In genomic region chr11:10298342-10298741, GRCh38 we compare ENCODE assay signal across 1 cellular context.
TF ChIP-seq lines count a peak whose summit lies in the region.

No MANE protein-coding gene starts in this region.

TF ChIP-seq in GM12878, 131 proteins besides CTCF, POLR2A, EP300 and RAD21 (continued from another document and continues in another):
- TF ChIP-seq ZBTB4 (CRISPR knock-in tag; IDR thresholded peaks at IDR 0.05) (no peak), CBX3 (IDR thresholded peaks at IDR 0.05; ENCODE audit: borderline replicate concordance, low read depth) (no peak), WRNIP1 (IDR thresholded peaks at IDR 0.05; ENCODE audit: borderline replicate concordance, low read depth, low read length) (no peak), SPI1 (IDR thresholded peaks at IDR 0.05; ENCODE audit: borderline replicate concordance, insufficient read depth, low read depth, low read length) (no peak), NFYA (IDR thresholded peaks at IDR 0.05; ENCODE audit: borderline replicate concordance, low read depth, low read length) (no peak), ZNF384 (IDR thresholded peaks at IDR 0.05; ENCODE audit: borderline replicate concordance, low read depth, low read length) (no peak; the same call in 1 of the 2 replicates), POLR2AphosphoS5 (IDR thresholded peaks at IDR 0.05; ENCODE audit: low read length) (no peak), EED (IDR thresholded peaks at IDR 0.05; ENCODE audit: low read depth) (peak; percentile 94), HCFC1 (IDR thresholded peaks at IDR 0.05; ENCODE audit: low read length) (no peak), ZBED1 (IDR thresholded peaks at IDR 0.05; ENCODE audit: borderline replicate concordance) (peak; percentile 89; the same call in 1 of the 2 replicates), ZNF274 (IDR thresholded peaks at IDR 0.05; ENCODE audit: insufficient read depth, insufficient read length) (no peak), ESRRA (IDR thresholded peaks at IDR 0.05; ENCODE audit: low read length) (no peak), POLR2AphosphoS2 (IDR thresholded peaks at IDR 0.05; ENCODE audit: low read depth, low read length) (no peak), HDAC2 (IDR thresholded peaks at IDR 0.05) (no peak), ATF2 (IDR thresholded peaks at IDR 0.05; ENCODE audit: low read length) (peak; percentile 86), NBN (IDR thresholded peaks at IDR 0.05) (peak; percentile 62), BCL3 (IDR thresholded peaks at IDR 0.05; ENCODE audit: borderline replicate concordance, insufficient read depth, low read depth, low read length, poor library complexity, severe bottlenecking) (peak; percentile 83), SMARCA5 (IDR thresholded peaks at IDR 0.05) (peak; percentile 49; the same call in 1 of the 2 replicates), TBL1XR1 (IDR thresholded peaks at IDR 0.05; ENCODE audit: low read depth, low read length) (peak; percentile 71; the same call in 1 of the 2 replicates), CREM (IDR thresholded peaks at IDR 0.05; ENCODE audit: low read depth) (peak; percentile 82; the same call in 1 of the 2 replicates), YY1 (IDR thresholded peaks at IDR 0.05; ENCODE audit: low read depth, low read length) (0 out of 2 replicates have a peak, but pooled peaks have one; percentile 54), KDM1A (IDR thresholded peaks at IDR 0.05; ENCODE audit: borderline replicate concordance) (no peak), SREBF2 (IDR thresholded peaks at IDR 0.05; ENCODE audit: low read length) (no peak), FOXM1 (IDR thresholded peaks at IDR 0.05; ENCODE audit: low read depth, low read length) (peak; percentile 76; the same call in 1 of the 2 replicates), E4F1 (IDR thresholded peaks at IDR 0.05; ENCODE audit: borderline replicate concordance, partially characterized antibody) (no peak), RUNX3 (IDR thresholded peaks at IDR 0.05; ENCODE audit: low read length) (peak; percentile 100), JUNB (IDR thresholded peaks at IDR 0.05) (peak; percentile 99), NFXL1 (IDR thresholded peaks at IDR 0.05; ENCODE audit: borderline replicate concordance) (no peak), TARDBP (IDR thresholded peaks at IDR 0.05; ENCODE audit: borderline replicate concordance) (no peak), KLF5 (IDR thresholded peaks at IDR 0.05; ENCODE audit: partially characterized antibody) (no peak), BCL11A (IDR thresholded peaks at IDR 0.05; ENCODE audit: low read depth, low read length) (peak; percentile 98), RFX5 (IDR thresholded peaks at IDR 0.05; ENCODE audit: low read depth, low read length) (no peak), POU2F2 (IDR thresholded peaks at IDR 0.05; ENCODE audit: borderline replicate concordance, low read depth, low read length) (peak; percentile 85; the same call in 2 of the 3 replicates), BRCA1 (IDR thresholded peaks at IDR 0.05; ENCODE audit: low read depth, low read length) (no peak), ASH2L (IDR thresholded peaks at IDR 0.05; ENCODE audit: borderline replicate concordance, low read depth) (no peak), PAX5 (IDR thresholded peaks at IDR 0.05; ENCODE audit: borderline replicate concordance, low read depth, low read length) (peak; percentile 98), SUZ12 (IDR thresholded peaks at IDR 0.05; ENCODE audit: unreplicated experiment) (no peak), JUND (IDR thresholded peaks at IDR 0.05; ENCODE audit: low read depth, low read length) (peak; percentile 96), NRF1 (conservative IDR thresholded peaks at IDR 0.05; ENCODE audit: low read depth, low read length) (no peak), RB1 (IDR thresholded peaks at IDR 0.05; ENCODE audit: borderline replicate concordance) (no peak), ZNF217 (IDR thresholded peaks at IDR 0.05) (peak; percentile 90)
- TF ChIP-seq, protein P1, sequence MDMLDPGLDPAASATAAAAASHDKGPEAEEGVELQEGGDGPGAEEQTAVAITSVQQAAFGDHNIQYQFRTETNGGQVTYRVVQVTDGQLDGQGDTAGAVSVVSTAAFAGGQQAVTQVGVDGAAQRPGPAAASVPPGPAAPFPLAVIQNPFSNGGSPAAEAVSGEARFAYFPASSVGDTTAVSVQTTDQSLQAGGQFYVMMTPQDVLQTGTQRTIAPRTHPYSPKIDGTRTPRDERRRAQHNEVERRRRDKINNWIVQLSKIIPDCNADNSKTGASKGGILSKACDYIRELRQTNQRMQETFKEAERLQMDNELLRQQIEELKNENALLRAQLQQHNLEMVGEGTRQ (IDR thresholded peaks at IDR 0.05; ENCODE audit: borderline replicate concordance, low read depth, low read length): no peak
- TF ChIP-seq, protein P2, sequence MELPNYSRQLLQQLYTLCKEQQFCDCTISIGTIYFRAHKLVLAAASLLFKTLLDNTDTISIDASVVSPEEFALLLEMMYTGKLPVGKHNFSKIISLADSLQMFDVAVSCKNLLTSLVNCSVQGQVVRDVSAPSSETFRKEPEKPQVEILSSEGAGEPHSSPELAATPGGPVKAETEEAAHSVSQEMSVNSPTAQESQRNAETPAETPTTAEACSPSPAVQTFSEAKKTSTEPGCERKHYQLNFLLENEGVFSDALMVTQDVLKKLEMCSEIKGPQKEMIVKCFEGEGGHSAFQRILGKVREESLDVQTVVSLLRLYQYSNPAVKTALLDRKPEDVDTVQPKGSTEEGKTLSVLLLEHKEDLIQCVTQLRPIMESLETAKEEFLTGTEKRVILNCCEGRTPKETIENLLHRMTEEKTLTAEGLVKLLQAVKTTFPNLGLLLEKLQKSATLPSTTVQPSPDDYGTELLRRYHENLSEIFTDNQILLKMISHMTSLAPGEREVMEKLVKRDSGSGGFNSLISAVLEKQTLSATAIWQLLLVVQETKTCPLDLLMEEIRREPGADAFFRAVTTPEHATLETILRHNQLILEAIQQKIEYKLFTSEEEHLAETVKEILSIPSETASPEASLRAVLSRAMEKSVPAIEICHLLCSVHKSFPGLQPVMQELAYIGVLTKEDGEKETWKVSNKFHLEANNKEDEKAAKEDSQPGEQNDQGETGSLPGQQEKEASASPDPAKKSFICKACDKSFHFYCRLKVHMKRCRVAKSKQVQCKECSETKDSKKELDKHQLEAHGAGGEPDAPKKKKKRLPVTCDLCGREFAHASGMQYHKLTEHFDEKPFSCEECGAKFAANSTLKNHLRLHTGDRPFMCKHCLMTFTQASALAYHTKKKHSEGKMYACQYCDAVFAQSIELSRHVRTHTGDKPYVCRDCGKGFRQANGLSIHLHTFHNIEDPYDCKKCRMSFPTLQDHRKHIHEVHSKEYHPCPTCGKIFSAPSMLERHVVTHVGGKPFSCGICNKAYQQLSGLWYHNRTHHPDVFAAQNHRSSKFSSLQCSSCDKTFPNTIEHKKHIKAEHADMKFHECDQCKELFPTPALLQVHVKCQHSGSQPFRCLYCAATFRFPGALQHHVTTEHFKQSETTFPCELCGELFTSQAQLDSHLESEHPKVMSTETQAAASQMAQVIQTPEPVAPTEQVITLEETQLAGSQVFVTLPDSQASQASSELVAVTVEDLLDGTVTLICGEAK (IDR thresholded peaks at IDR 0.05; ENCODE audit: borderline replicate concordance): no peak
- TF ChIP-seq, protein P3, sequence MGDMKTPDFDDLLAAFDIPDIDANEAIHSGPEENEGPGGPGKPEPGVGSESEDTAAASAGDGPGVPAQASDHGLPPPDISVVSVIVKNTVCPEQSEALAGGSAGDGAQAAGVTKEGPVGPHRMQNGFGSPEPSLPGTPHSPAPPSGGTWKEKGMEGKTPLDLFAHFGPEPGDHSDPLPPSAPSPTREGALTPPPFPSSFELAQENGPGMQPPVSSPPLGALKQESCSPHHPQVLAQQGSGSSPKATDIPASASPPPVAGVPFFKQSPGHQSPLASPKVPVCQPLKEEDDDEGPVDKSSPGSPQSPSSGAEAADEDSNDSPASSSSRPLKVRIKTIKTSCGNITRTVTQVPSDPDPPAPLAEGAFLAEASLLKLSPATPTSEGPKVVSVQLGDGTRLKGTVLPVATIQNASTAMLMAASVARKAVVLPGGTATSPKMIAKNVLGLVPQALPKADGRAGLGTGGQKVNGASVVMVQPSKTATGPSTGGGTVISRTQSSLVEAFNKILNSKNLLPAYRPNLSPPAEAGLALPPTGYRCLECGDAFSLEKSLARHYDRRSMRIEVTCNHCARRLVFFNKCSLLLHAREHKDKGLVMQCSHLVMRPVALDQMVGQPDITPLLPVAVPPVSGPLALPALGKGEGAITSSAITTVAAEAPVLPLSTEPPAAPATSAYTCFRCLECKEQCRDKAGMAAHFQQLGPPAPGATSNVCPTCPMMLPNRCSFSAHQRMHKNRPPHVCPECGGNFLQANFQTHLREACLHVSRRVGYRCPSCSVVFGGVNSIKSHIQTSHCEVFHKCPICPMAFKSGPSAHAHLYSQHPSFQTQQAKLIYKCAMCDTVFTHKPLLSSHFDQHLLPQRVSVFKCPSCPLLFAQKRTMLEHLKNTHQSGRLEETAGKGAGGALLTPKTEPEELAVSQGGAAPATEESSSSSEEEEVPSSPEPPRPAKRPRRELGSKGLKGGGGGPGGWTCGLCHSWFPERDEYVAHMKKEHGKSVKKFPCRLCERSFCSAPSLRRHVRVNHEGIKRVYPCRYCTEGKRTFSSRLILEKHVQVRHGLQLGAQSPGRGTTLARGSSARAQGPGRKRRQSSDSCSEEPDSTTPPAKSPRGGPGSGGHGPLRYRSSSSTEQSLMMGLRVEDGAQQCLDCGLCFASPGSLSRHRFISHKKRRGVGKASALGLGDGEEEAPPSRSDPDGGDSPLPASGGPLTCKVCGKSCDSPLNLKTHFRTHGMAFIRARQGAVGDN (IDR thresholded peaks at IDR 0.05): no peak
